8 cellular contexts compared by ENCODE assay signal in genomic region chr11:86978756-86979608, GRCh38. TPM values are rescaled to one million over a fixed set of nuclear protein-coding genes. Genes with fewer than 3 reads are reported as not detected.
DNase-seq lines count a peak whose midpoint lies in the region; ATAC-seq, FAIRE-seq and TF ChIP-seq lines count a peak whose summit lies in the region.

No MANE protein-coding gene starts in this region.

- TF ChIP-seq CTCF in OCI-LY1 (IDR thresholded peaks at IDR 0.05; ENCODE audit: low read length) (peak; percentile 76), endodermal cell (conservative IDR thresholded peaks at IDR 0.05) (peak; percentile 81), pancreas (IDR thresholded peaks at IDR 0.05) (peak in 3 of 4 donors; percentile 23 to 42 (median 36))

- H3K79me2 ChIP-seq in OCI-LY1 (ENCODE audit: insufficient read depth, low read length): no peaks in the 10 kb centered on the region

- H3K9me3 Mint-ChIP-seq in endodermal cell: no peaks in the 10 kb centered on the region

- H3F3A ChIP-seq in OCI-LY1 (ENCODE audit: insufficient read depth, low read length): no peaks in the 10 kb centered on the region

- no peaks in the 10 kb centered on the region for H3K36me3 Mint-ChIP-seq in endodermal cell (ENCODE audit: low read depth)

- no peak overlapping the region for H3K9ac ChIP-seq in OCI-LY1 (ENCODE audit: low read length)
- no peak overlapping the region for H3K9ac ChIP-seq in endodermal cell (ENCODE audit: extremely low read depth, low read length, poor library complexity, severe bottlenecking)

- in situ Hi-C loops in G401 (cut with HindIII; ENCODE audit: low sequenced_read_pairs): no loop called here

- H3K27ac ChIP-seq in OCI-LY1 (ENCODE audit: low read depth, low read length, poor library complexity, severe bottlenecking): no peak overlapping the region
- H3K27ac ChIP-seq in endodermal cell (ENCODE audit: low read depth, low read length): no peak overlapping the region
- H3K27ac ChIP-seq in pancreas: no peak overlapping the region

- H3K4me2 ChIP-seq in OCI-LY1 (ENCODE audit: low read length): no peak overlapping the region

- H3K9me2 ChIP-seq in OCI-LY1 (ENCODE audit: low read depth, low read length): no peaks in the 10 kb centered on the region

- H3K27me3 ChIP-seq in OCI-LY1 (ENCODE audit: insufficient read depth, low read length): no peaks in the 10 kb centered on the region
- no peaks in the 10 kb centered on the region for H3K27me3 ChIP-seq in endodermal cell (ENCODE audit: control insufficient read depth, insufficient read depth, low read length, poor library complexity, severe bottlenecking)
- no peaks in the 10 kb centered on the region for H3K27me3 ChIP-seq in pancreas

- H3K36me3 ChIP-seq in OCI-LY1 (ENCODE audit: insufficient read depth, low read length) (no peaks in the 10 kb centered on the region), endodermal cell (ENCODE audit: control insufficient read depth, insufficient read depth, low read length) (no peaks in the 10 kb centered on the region), pancreas (no peaks in the 10 kb centered on the region)

- H3K27ac Mint-ChIP-seq in endodermal cell: no peak overlapping the region

- FAIRE-seq in pancreas (lab: Jason Lieb, UNC): no peak

- H4K20me1 ChIP-seq in OCI-LY1 (ENCODE audit: insufficient read depth, low read length): no peaks in the 10 kb centered on the region

- peaks cover 2% of the 10 kb centered on the region for H3K27me3 Mint-ChIP-seq in endodermal cell (ENCODE audit: insufficient read depth)

- no peaks in the 10 kb centered on the region for H3K4me1 ChIP-seq in OCI-LY1 (ENCODE audit: insufficient read depth, low read length, severe bottlenecking)
- no peaks in the 10 kb centered on the region for H3K4me1 ChIP-seq in endodermal cell (ENCODE audit: control insufficient read depth, insufficient read depth, low read length)
- peaks cover 0 to 16% (median 0%) of the 10 kb centered on the region in 3 donors for H3K4me1 ChIP-seq in pancreas

- H3K4me3 ChIP-seq in OCI-LY1 (ENCODE audit: low read depth, low read length, poor library complexity, severe bottlenecking) (no peak overlapping the region), endodermal cell (ENCODE audit: low read length) (no peak overlapping the region), pancreas (no peak overlapping the region)

- H2AFZ ChIP-seq in OCI-LY1 (ENCODE audit: low read length): no peak overlapping the region

- WGBS in endodermal cell (ENCODE audit: insufficient coverage in 1 of 2, insufficient read length in 1 of 2), 2 experiments: 93% methylated on average over 3 of the region's 3 CpGs; no CpG with 5 or more reads in 1 of the 2 experiments
- 46 to 58% methylated on average over 3 of the region's 3 CpGs for WGBS in pancreas, 2 donors

- DNase-seq in NCI-H82 (lab: John Stamatoyannopoulos, UW): peak; percentile 16
- no peak for DNase-seq in NCI-H82 treated with DMSO at 0.1 percent for 48 hours (lab: John Stamatoyannopoulos, UW; ENCODE audit: unreplicated experiment)
- DNase-seq in endodermal cell: no peak
- no peak for DNase-seq in pancreas
- DNase-seq in G401 (ENCODE audit: low spot score): no peak
- no peak for DNase-seq in stimulated activated CD4-positive, alpha-beta T cell treated with anti-CD3 and anti-CD28 coated beads, Interleukin-4, amount 100 ng/mL, for 1 hour

- no peaks in the 10 kb centered on the region for H3K9me3 ChIP-seq in OCI-LY1 (ENCODE audit: low read length)
- H3K9me3 ChIP-seq in endodermal cell (ENCODE audit: control insufficient read depth, low read length): no peaks in the 10 kb centered on the region
- H3K9me3 ChIP-seq in pancreas: no peaks in the 10 kb centered on the region

- intact Hi-C loops in pancreas (cut with DNase I): no loop called here

- H3K4me3 Mint-ChIP-seq in endodermal cell: no peak overlapping the region

- H3K4me1 Mint-ChIP-seq in endodermal cell: peaks cover 13% of the 10 kb centered on the region

- ATAC-seq in HG02610 (IDR thresholded peaks at IDR 0.05; ENCODE audit: unreplicated experiment) (peak; percentile 51), pancreas (peak in 3 of 4 donors; percentile 72 to 91 (median 74))

RNA-seq across cellular contexts. Expression of gene FZD4, which starts 23.8 kb away (rescaled TPM):
- total RNA-seq in endodermal cell (10 to 100 TPM; 52.1 to 53.9 TPM), pancreas (10 to 100 TPM in 2 of 6 donors, 1 to 10 TPM in 4; 5.4 to 10.8 (median 7.9) TPM)
- polyA plus RNA-seq in endodermal cell (2013, experiment 1 of 2): 11.2 TPM
- polyA plus RNA-seq in endodermal cell (2013, experiment 2 of 2): 11.4 TPM
- 1 to 10 TPM; 4.7 to 4.8 TPM for polyA plus RNA-seq in pancreas
- 4.6 and 4.7 TPM in 2 replicates for total RNA-seq in G401 (2014; rRNA removed; shearing (Covaris generic))

RNA-seq across cellular contexts. Expression of gene TMEM135, which starts 58.8 kb away (rescaled TPM):
- total RNA-seq in endodermal cell: 100 to 1,000 TPM; 111 to 113 TPM
- 44.7 TPM for polyA plus RNA-seq in endodermal cell (2013, experiment 1 of 2)
- 36.0 TPM for polyA plus RNA-seq in endodermal cell (2013, experiment 2 of 2)
- 10 to 100 TPM in 1 of 6 donors, 1 to 10 TPM in 5; 7.3 to 10.1 (median 8.5) TPM for total RNA-seq in pancreas
- 1 to 10 TPM; 2.6 to 5.5 TPM for polyA plus RNA-seq in pancreas
- 67.1 and 83.3 TPM in 2 replicates for total RNA-seq in G401 (2014; rRNA removed; shearing (Covaris generic))
